ENCODE assay signal across 8 cellular contexts in genomic region chr4:86892639-86892965, GRCh38. TPM values are rescaled to one million over a fixed set of nuclear protein-coding genes. Genes with fewer than 3 reads are reported as not detected.
DNase-seq lines count a peak whose midpoint lies in the region; ATAC-seq, FAIRE-seq and TF ChIP-seq lines count a peak whose summit lies in the region.

No MANE protein-coding gene starts in this region.

- no peaks in the 10 kb centered on the region for H3K36me3 ChIP-seq in GM12878 (ENCODE audit: control insufficient read depth in 2 of 2, insufficient read depth in 2 of 2, low read length in 1 of 2)
- peaks cover 0 to under 1% of the 10 kb centered on the region in 2 experiments for H3K36me3 ChIP-seq in mesenchymal stem cell (ENCODE audit: control insufficient read depth in 1 of 2, insufficient read depth in 2 of 2, low read depth in 1 of 2, low read length in 2 of 2)

- H2AFZ ChIP-seq in GM12878 (ENCODE audit: control insufficient read depth, low read depth, low read length) (peak overlapping the region; percentile 26), mesenchymal stem cell (ENCODE audit: low read depth, low read length) (peak overlapping the region; percentile 91)

- intact Hi-C loops in CD4-positive, alpha-beta T cell (cut with DNase I, micrococcal nuclease): loop anchor here in 1 of 2 experiments (10.0 kb wide), 1 partner anchor 1808 kb away; no protein-coding TSS in a partner anchor
- intact Hi-C loops in GM12878 (cut with micrococcal nuclease; ENCODE audit: unreplicated experiment): loop anchor here (10.0 kb wide), 1 partner anchor 848 kb away; no protein-coding TSS in a partner anchor

- H3K4me1 ChIP-seq in GM12878 (ENCODE audit: control insufficient read depth, insufficient read depth, low read length) (no peaks in the 10 kb centered on the region), mesenchymal stem cell (ENCODE audit: control insufficient read depth, insufficient read depth, low read depth, low read length) (peaks cover 8% of the 10 kb centered on the region)

- H2BK5ac ChIP-seq in mesenchymal stem cell (ENCODE audit: low read depth, low read length, poor library complexity, severe bottlenecking): peak overlapping the region; percentile 3

- H3K9me3 Mint-ChIP-seq in CD4-positive, alpha-beta T cell: no peaks in the 10 kb centered on the region

- in situ Hi-C loops in GM12878 (cut with MboI): no loop called here

- no peak overlapping the region for H2BK12ac ChIP-seq in mesenchymal stem cell (ENCODE audit: low read length in 2 of 2)

- no peak for TF ChIP-seq EP300 in GM12878 (IDR thresholded peaks at IDR 0.05; ENCODE audit: borderline replicate concordance in 1 of 2, control insufficient read depth in 1 of 2, low read depth in 2 of 2, low read length in 2 of 2)

- no TSS peak for BruUV-seq in GM12878 (replicated peaks; lab: Mats Ljungman, UMichigan)

- H3K23ac ChIP-seq in mesenchymal stem cell (ENCODE audit: low read length in 2 of 2): peak overlapping the region in 1 of 2 experiments; percentile 83

- no peak overlapping the region for H2BK120ac ChIP-seq in mesenchymal stem cell (ENCODE audit: low read depth, low read length)

- H3K9ac ChIP-seq in GM12878 (ENCODE audit: control insufficient read depth, insufficient read depth, low read length): peak overlapping the region; percentile 53; the same call in 1 of the 2 replicates
- peak overlapping the region; percentile 86 for H3K9ac ChIP-seq in mesenchymal stem cell (ENCODE audit: low read length)

- H3K4ac ChIP-seq in mesenchymal stem cell (ENCODE audit: low read depth in 1 of 2, low read length in 2 of 2): peak overlapping the region in 1 of 2 experiments; percentile 68

- CTCF ChIA-PET in CD4-positive, alpha-beta T cell (lab: Charles Lee): interaction anchor here (1.2 kb wide), 1 partner anchor 394 kb away, joined by 4 read pairs; no protein-coding TSS in a partner anchor
- CTCF ChIA-PET in GM12878 (lab: Yijun Ruan, JAX): interaction anchor here (0.8 to 8.7 kb wide), 6 partner anchors 112 to 395 kb away, joined by 3 to 307 read pairs (median 4); partner anchors contain the start of gene PTPN13

- H3K36me3 Mint-ChIP-seq in CD4-positive, alpha-beta T cell (ENCODE audit: low read depth): no peaks in the 10 kb centered on the region

- H3K4me2 ChIP-seq in GM12878 (ENCODE audit: control insufficient read depth, insufficient read depth): peak overlapping the region; percentile 96
- H3K4me2 ChIP-seq in mesenchymal stem cell (ENCODE audit: low read length, poor library complexity, severe bottlenecking): peak overlapping the region; percentile 97

- no peaks in the 10 kb centered on the region for H4K20me1 ChIP-seq in GM12878 (ENCODE audit: control insufficient read depth, insufficient read depth)

- RAD21 ChIA-PET in GM12878 (lab: Charles Lee; ENCODE audit: unreplicated experiment): interaction anchor here (1.1 to 7.0 kb wide), 3 partner anchors 299 to 403 kb away, joined by 3 to 64 read pairs (median 12); partner anchors contain the start of gene PTPN13

- H2BK15ac ChIP-seq in mesenchymal stem cell (ENCODE audit: low read depth, poor library complexity, severe bottlenecking): no peak overlapping the region

- H4K8ac ChIP-seq in mesenchymal stem cell (ENCODE audit: low read length): no peak overlapping the region

- H2AK5ac ChIP-seq in mesenchymal stem cell (ENCODE audit: low read length, severe bottlenecking): no peak overlapping the region

- no peak overlapping the region for H3K14ac ChIP-seq in mesenchymal stem cell (ENCODE audit: low read length in 2 of 2)

- no peaks in the 10 kb centered on the region for H3K79me1 ChIP-seq in mesenchymal stem cell (replicated peaks; ENCODE audit: low read length, poor library complexity, severe bottlenecking)

- peak; percentile 25 for ATAC-seq in CD4-positive, alpha-beta T cell (ENCODE audit: poor library complexity)
- ATAC-seq in HG03159 (IDR thresholded peaks at IDR 0.05; ENCODE audit: unreplicated experiment) (peak; percentile 7), GM12878 (peak; percentile 40), HG02763 (IDR thresholded peaks at IDR 0.05; ENCODE audit: unreplicated experiment) (no peak)

- peaks cover 3% of the 10 kb centered on the region for H3K4me1 Mint-ChIP-seq in CD4-positive, alpha-beta T cell (ENCODE audit: low read depth)

- H3K4me3 ChIP-seq in GM12878 (peak overlapping the region; percentile 81), mesenchymal stem cell (ENCODE audit: insufficient read depth in 1 of 2, low read depth in 1 of 2, low read length in 2 of 2) (peak overlapping the region; percentile 82 to 85)

- no peak overlapping the region for H3K27ac Mint-ChIP-seq in CD4-positive, alpha-beta T cell

- peaks cover 19% of the 10 kb centered on the region for H3K27me3 ChIP-seq in CD4-positive, alpha-beta T cell (ENCODE audit: control insufficient read depth, insufficient read depth, low read length)
- no peaks in the 10 kb centered on the region for H3K27me3 ChIP-seq in GM12878 (replicated peaks in 1 of 2; ENCODE audit: control insufficient read depth in 2 of 2, insufficient read depth in 2 of 2, low read length in 1 of 2)
- H3K27me3 ChIP-seq in mesenchymal stem cell (ENCODE audit: control insufficient read depth in 1 of 2, insufficient read depth in 1 of 2, low read length in 2 of 2): no peaks in the 10 kb centered on the region

- SMC1A ChIA-PET in GM12878 (lab: Charles Lee; ENCODE audit: uncharacterized antibody, unreplicated experiment): interaction anchor here (0.7 to 8.7 kb wide), 7 partner anchors 22 to 395 kb away, joined by 3 to 190 read pairs (median 3); partner anchors contain the start of gene PTPN13

- H3K9me3 ChIP-seq in CD4-positive, alpha-beta T cell (ENCODE audit: control insufficient read depth, low read length): no peaks in the 10 kb centered on the region
- H3K9me3 ChIP-seq in GM12878 (replicated peaks; ENCODE audit: control insufficient read depth, insufficient read depth, low read length) (no peaks in the 10 kb centered on the region), mesenchymal stem cell (ENCODE audit: control insufficient read depth, low read length) (no peaks in the 10 kb centered on the region)

- peak overlapping the region; percentile 5 to 72 for H3K18ac ChIP-seq in mesenchymal stem cell (ENCODE audit: low read depth in 1 of 2, low read length in 2 of 2)

- TF ChIP-seq POLR2A in GM12878 (IDR thresholded peaks at IDR 0.05; ENCODE audit: low read depth, low read length): no peak

- FAIRE-seq in GM12878 (lab: Jason Lieb, UNC): no peak

- no peak for DNase-seq in CD4-positive, alpha-beta T cell
- DNase-seq in GM12878 (ENCODE audit: low read depth, low spot score) (no peak), mesenchymal stem cell (no peak), NCI-H1105 (lab: John Stamatoyannopoulos, UW) (no peak), KG1 (lab: John Stamatoyannopoulos, UW) (no peak)
- no peak for DNase-seq in stimulated activated naive CD4-positive, alpha-beta T cell treated with Interleukin-2 at 50 U/mL for 16 hours (lab: John Stamatoyannopoulos, UW)

- TF ChIP-seq RAD21 in GM12878 (IDR thresholded peaks at IDR 0.05; ENCODE audit: insufficient read depth, low read depth, low read length): no peak

- H3K27ac ChIP-seq in CD4-positive, alpha-beta T cell (ENCODE audit: low read depth, low read length): no peak overlapping the region
- H3K27ac ChIP-seq in GM12878 (ENCODE audit: control insufficient read depth, insufficient read depth) (no peak overlapping the region), mesenchymal stem cell (ENCODE audit: low read length, poor library complexity, severe bottlenecking) (no peak overlapping the region)

- no peak for TF ChIP-seq CTCF in CD4-positive, alpha-beta T cell (IDR thresholded peaks at IDR 0.05)
- TF ChIP-seq CTCF in GM12878 (IDR thresholded peaks at IDR 0.05 in 2 of 3, conservative IDR thresholded peaks at IDR 0.05 in 1 of 3; ENCODE audit: control insufficient read depth in 2 of 3, extremely low read depth in 1 of 3, insufficient read depth in 1 of 3, low read depth in 3 of 3, low read length in 3 of 3): no peak

- no peak overlapping the region for H4K91ac ChIP-seq in mesenchymal stem cell (ENCODE audit: low read length)

- 30% methylated on average over 13 of the region's 13 CpGs for whole genome bisulfite sequencing in GM12878 (ENCODE audit: insufficient coverage, insufficient replicate concordance, low lambda C conversion rate, missing lambda C conversion rate)
- WGBS in mesenchymal stem cell: 29% methylated on average over 9 of the region's 13 CpGs

- H3K79me2 ChIP-seq in GM12878 (ENCODE audit: control insufficient read depth, insufficient read depth, low read length): no peaks in the 10 kb centered on the region

- peaks cover 33% of the 10 kb centered on the region for H3K27me3 Mint-ChIP-seq in CD4-positive, alpha-beta T cell

- POLR2A ChIA-PET in CD4-positive, alpha-beta T cell (lab: Charles Lee): no interaction called here
- POLR2A ChIA-PET in GM12878 (lab: Charles Lee): interaction anchor here (1.0 kb wide), 1 partner anchor 393 kb away, joined by 3 read pairs; no protein-coding TSS in a partner anchor

- peak overlapping the region; percentile 84 for H3K4me3 Mint-ChIP-seq in CD4-positive, alpha-beta T cell

RNA-seq across cellular contexts. Expression of gene C4orf36, which starts 0.4 kb away (rescaled TPM):
- total RNA-seq in CD4-positive, alpha-beta T cell: not detected
- not detected in 2 replicates for total RNA-seq in GM12878 (2013; cell fraction: nucleolus; rRNA removed)
- total RNA-seq in GM12878 (2014; rRNA removed): 1.5 and 3.6 TPM in 2 replicates
- total RNA-seq in GM12878 (2014; rRNA removed; fragmentation: Illumina TruSeq; extraction: Trizol): 1.3 TPM in 2 replicates
- total RNA-seq in GM12878 (2021): 1.4 and 2.3 TPM in 2 replicates
- not detected for polyA plus RNA-seq in GM12878 (2011; ENCODE audit: low read depth)
- 0.35 TPM in 1 of 2 replicates, not detected in the other for polyA plus RNA-seq in GM12878 (2011; rRNA removed)
- polyA plus RNA-seq in GM12878 (2011; cell fraction: cytosol; rRNA removed): 0.28 and 0.52 TPM in 2 replicates
- polyA plus RNA-seq in GM12878 (2011; cell fraction: nucleus; rRNA removed): 0.36 TPM in 1 of 2 replicates, not detected in the other
- 0.21 TPM in 1 of 2 replicates, not detected in the other for polyA plus RNA-seq in GM12878 (2012)
- 0.40 and 1.4 TPM in 2 replicates for polyA plus RNA-seq in GM12878 (2014; fragmentation: Illumina TruSeq; extraction: Trizol)
- not detected for polyA plus RNA-seq in GM12878 (2014; fragmentation: Nextera tagmentation; extraction: Ambion mirVana)
- polyA plus RNA-seq in GM12878 (2014; rRNA removed): 1.1 and 2.7 TPM in 2 replicates
- 1 to 10 TPM in 1 of 2 experiments, under 1 TPM in 1; 0.84 to 1.2 TPM for polyA plus RNA-seq in GM12878 (2016; fragmentation: Nextera tagmentation; extraction: Ambion mirVana)
- not detected in 2 replicates for polyA minus RNA-seq in GM12878 (2011; rRNA and poly(A)+ RNA removed)
- polyA minus RNA-seq in GM12878 (2011; cell fraction: cytosol; rRNA and poly(A)+ RNA removed): not detected in 2 replicates
- polyA minus RNA-seq in GM12878 (2011; cell fraction: nucleus; rRNA and poly(A)+ RNA removed): not detected in 2 replicates
- polyA plus RNA-seq in mesenchymal stem cell (2013, experiment 1 of 2): 0.50 TPM
- 0.12 TPM for polyA plus RNA-seq in mesenchymal stem cell (2013, experiment 2 of 2)

RNA-seq across cellular contexts. Expression of gene AFF1, which starts 42.2 kb away (rescaled TPM):
- total RNA-seq in CD4-positive, alpha-beta T cell: 10 to 100 TPM; 50.3 to 51.2 TPM
- 242 and 244 TPM in 2 replicates for total RNA-seq in GM12878 (2013; cell fraction: nucleolus; rRNA removed)
- total RNA-seq in GM12878 (2014; rRNA removed) (21.2 and 21.3 TPM in 2 replicates), GM12878 (2014; rRNA removed; fragmentation: Illumina TruSeq; extraction: Trizol) (21.5 and 22.8 TPM in 2 replicates), GM12878 (2021) (52.5 and 56.1 TPM in 2 replicates)
- 51.7 TPM for polyA plus RNA-seq in GM12878 (2011; ENCODE audit: low read depth)
- polyA plus RNA-seq in GM12878 (2011; rRNA removed) (25.1 and 26.1 TPM in 2 replicates), GM12878 (2014; fragmentation: Illumina TruSeq; extraction: Trizol) (30.7 and 32.9 TPM in 2 replicates), GM12878 (2014; fragmentation: Nextera tagmentation; extraction: Ambion mirVana) (10 to 100 TPM in 1 of 2 experiments, 1 to 10 TPM in 1; 3.5 to 11.4 TPM), GM12878 (2014; rRNA removed) (18.6 and 20.5 TPM in 2 replicates), GM12878 (2016; fragmentation: Nextera tagmentation; extraction: Ambion mirVana) (10 to 100 TPM; 21.6 to 24.0 TPM)
- 21.3 and 44.0 TPM in 2 replicates for polyA plus RNA-seq in GM12878 (2011; cell fraction: cytosol; rRNA removed)
- polyA plus RNA-seq in GM12878 (2011; cell fraction: nucleus; rRNA removed): 50.2 and 53.3 TPM in 2 replicates
- 32.6 and 34.7 TPM in 2 replicates for polyA plus RNA-seq in GM12878 (2012)
- polyA minus RNA-seq in GM12878 (2011; rRNA and poly(A)+ RNA removed): 115 and 130 TPM in 2 replicates
- 30.8 and 33.0 TPM in 2 replicates for polyA minus RNA-seq in GM12878 (2011; cell fraction: cytosol; rRNA and poly(A)+ RNA removed)
- polyA minus RNA-seq in GM12878 (2011; cell fraction: nucleus; rRNA and poly(A)+ RNA removed): 72.7 and 104 TPM in 2 replicates
- polyA plus RNA-seq in mesenchymal stem cell (2013, experiment 1 of 2): 20.2 TPM
- 18.9 TPM for polyA plus RNA-seq in mesenchymal stem cell (2013, experiment 2 of 2)

RNA-seq across cellular contexts. Expression of gene SLC10A6, which starts 43.4 kb away (rescaled TPM):
- not detected for total RNA-seq in CD4-positive, alpha-beta T cell
- total RNA-seq in GM12878 (2013; cell fraction: nucleolus; rRNA removed): 0.25 and 0.56 TPM in 2 replicates
- total RNA-seq in GM12878 (2014; rRNA removed) (not detected in 2 replicates), GM12878 (2014; rRNA removed; fragmentation: Illumina TruSeq; extraction: Trizol) (not detected in 2 replicates), GM12878 (2021) (not detected in 2 replicates)
- not detected for polyA plus RNA-seq in GM12878 (2011; ENCODE audit: low read depth)
- polyA plus RNA-seq in GM12878 (2011; rRNA removed) (0.05 and 0.06 TPM in 2 replicates), GM12878 (2014; fragmentation: Illumina TruSeq; extraction: Trizol) (not detected in 2 replicates), GM12878 (2014; fragmentation: Nextera tagmentation; extraction: Ambion mirVana) (not detected), GM12878 (2014; rRNA removed) (not detected in 2 replicates), GM12878 (2016; fragmentation: Nextera tagmentation; extraction: Ambion mirVana) (not detected)
- polyA plus RNA-seq in GM12878 (2011; cell fraction: cytosol; rRNA removed): 0.07 TPM in 1 of 2 replicates, not detected in the other
- polyA plus RNA-seq in GM12878 (2011; cell fraction: nucleus; rRNA removed): 0.09 TPM in 1 of 2 replicates, not detected in the other
- not detected in 2 replicates for polyA plus RNA-seq in GM12878 (2012)
- 0.15 TPM in 2 replicates for polyA minus RNA-seq in GM12878 (2011; rRNA and poly(A)+ RNA removed)
- polyA minus RNA-seq in GM12878 (2011; cell fraction: cytosol; rRNA and poly(A)+ RNA removed): not detected in 2 replicates
- polyA minus RNA-seq in GM12878 (2011; cell fraction: nucleus; rRNA and poly(A)+ RNA removed): not detected in 2 replicates
- polyA plus RNA-seq in mesenchymal stem cell (2013, experiment 1 of 2): not detected
- polyA plus RNA-seq in mesenchymal stem cell (2013, experiment 2 of 2): 0.03 TPM
